Comparison of ENCODE assay signal across 19 cellular contexts in the genomic region with DNA sequence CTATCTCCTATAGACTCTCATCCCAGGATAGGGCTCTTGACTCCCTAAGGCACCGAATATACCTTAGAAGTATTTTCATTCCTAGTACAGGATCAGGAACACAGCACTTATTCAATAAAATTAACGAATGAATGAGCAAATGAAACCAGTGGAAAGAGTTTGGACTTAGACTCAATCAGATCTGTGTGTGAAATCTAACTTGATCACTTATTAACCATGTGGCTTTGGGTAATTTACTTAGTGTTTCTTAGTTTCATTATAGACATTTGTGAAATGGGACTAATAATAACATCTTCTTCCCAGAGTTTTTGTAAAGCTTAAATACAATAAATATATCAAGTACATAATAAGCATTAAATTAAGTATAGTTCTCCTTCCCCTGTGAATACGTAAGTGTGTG.
DNase-seq lines count a peak whose midpoint lies in the region; ATAC-seq, FAIRE-seq and TF ChIP-seq lines count a peak whose summit lies in the region.
"Had no signal": no experiment of that assay in that cellular context is flagged by ENCODE, and none has a peak within 500 bp of the region (broad histone marks: within the 10 kb centered on the region; RNA-seq: fewer than 3 reads in every experiment).

No MANE protein-coding gene starts in this region.

- DNase-seq in epithelial cell of proximal tubule (ENCODE audit: low read depth) (peak; percentile 13), renal cortical epithelial cell (ENCODE audit: low read depth) (peak; percentile 70), A172 (ENCODE audit: low spot score) (no peak), urothelium cell line (ENCODE audit: low spot score) (no peak), NCI-H2029 (lab: John Stamatoyannopoulos, UW) (no peak)
- DNase-seq: 8988T; C1 segment of cervical spinal cord; Calu3; CD4-positive, alpha-beta memory T cell; COR-L47; DMS53; DMS79 treated with DMSO at 0.1 percent for 48 hours; H9 had no signal

- ATAC-seq in GM18511 (IDR thresholded peaks at IDR 0.05; ENCODE audit: unreplicated experiment): peak; percentile 67
- peak; percentile 46 for ATAC-seq in HG02798 (IDR thresholded peaks at IDR 0.05; ENCODE audit: poor library complexity, unreplicated experiment)
- ATAC-seq: GM23338, HCT116 had no signal

- TF ChIP-seq CTCF in epithelial cell of proximal tubule (conservative IDR thresholded peaks at IDR 0.05; ENCODE audit: low read depth, low read length): no peak

- no peak for FAIRE-seq in urothelium cell line (lab: Jason Lieb, UNC)
- FAIRE-seq: G401.6, GM12892 had no signal

- no peak overlapping the region for H3K4me3 ChIP-seq in epithelial cell of proximal tubule (ENCODE audit: low read depth, low read length)
- H3K4me3 ChIP-seq: GM23338 had no signal

Comparison
In these comparisons a context has a peak if more than half of its experiments do, and no peak if none do; other contexts are left out.
1. DNase-seq: peak in epithelial cell of proximal tubule (single experiment) and renal cortical epithelial cell (single experiment); none in A172 (single experiment), urothelium cell line (single experiment) and NCI-H2029 (single experiment).